Comparison of ENCODE assay signal across 8 cellular contexts in genomic region chr9:96139592-96140251, GRCh38.
DNase-seq lines count a peak whose midpoint lies in the region; ATAC-seq and TF ChIP-seq lines count a peak whose summit lies in the region.

No MANE protein-coding gene starts in this region.

- WGBS in urinary bladder: 22% methylated on average over 13 of the region's 13 CpGs

- peak; percentile 56 to 58 for ATAC-seq in lower lobe of right lung
- ATAC-seq in HG03460 (IDR thresholded peaks at IDR 0.05; ENCODE audit: unreplicated experiment): no peak
- ATAC-seq in GM18868 (IDR thresholded peaks at IDR 0.05; ENCODE audit: unreplicated experiment): no peak

- intact Hi-C loops in lower lobe of right lung (cut with DNase I): no loop called here

- no peaks in the 10 kb centered on the region for H3K9me3 ChIP-seq in lower lobe of right lung

- TF ChIP-seq CTCF in lower lobe of right lung (IDR thresholded peaks at IDR 0.05): no peak

- H3K36me3 ChIP-seq in lower lobe of right lung (no peaks in the 10 kb centered on the region), urinary bladder (ENCODE audit: insufficient read depth) (no peaks in the 10 kb centered on the region)

- no peak overlapping the region for H3K4me3 ChIP-seq in lower lobe of right lung
- no peak overlapping the region for H3K4me3 ChIP-seq in urinary bladder (ENCODE audit: low read depth, low read length)

- H3K27ac ChIP-seq in lower lobe of right lung (peak overlapping the region; percentile 49), urinary bladder (ENCODE audit: low read depth) (peak overlapping the region; percentile 85)

- H3K4me1 ChIP-seq in lower lobe of right lung (peaks cover 38% of the 10 kb centered on the region), urinary bladder (ENCODE audit: insufficient read depth) (peaks cover 1% of the 10 kb centered on the region)

- DNase-seq in NK-92 treated with Interleukin-12 subunit alpha and Interleukin-12 subunit beta, amount 100 ng/mL, for 24 hours (lab: John Stamatoyannopoulos, UW): peak; percentile 35
- no peak for DNase-seq in NK-92 (lab: John Stamatoyannopoulos, UW; ENCODE audit: unreplicated experiment)
- DNase-seq in astrocyte of the hippocampus (ENCODE audit: low read depth, low spot score): peak; percentile 63
- DNase-seq in lower lobe of right lung: no peak
- DNase-seq in activated naive CD4-positive, alpha-beta T cell (lab: John Stamatoyannopoulos, UW): no peak

- no peaks in the 10 kb centered on the region for H3K27me3 ChIP-seq in lower lobe of right lung (ENCODE audit: low read depth)

Comparison
In these comparisons a context has a peak if more than half of its experiments do, and no peak if none do; other contexts are left out.
1. DNase-seq: peak in NK-92 treated with Interleukin-12 subunit alpha and Interleukin-12 subunit beta, amount 100 ng/mL, for 24 hours (single experiment) and astrocyte of the hippocampus (single experiment); none in NK-92 (single experiment), lower lobe of right lung (single experiment) and activated naive CD4-positive, alpha-beta T cell (0 of 4).
2. ATAC-seq: peak in lower lobe of right lung (2 of 2); none in HG03460 (single experiment) and GM18868 (single experiment).